In genomic region chr1:206762741-206763364, GRCh38 we compare ENCODE assay signal across 19 cellular contexts. TPM values are rescaled to one million over a fixed set of nuclear protein-coding genes. Genes with fewer than 3 reads are reported as not detected.
"Had no signal": no experiment of that assay in that cellular context is flagged by ENCODE, and none has a peak within 500 bp of the region (broad histone marks: within the 10 kb centered on the region; RNA-seq: fewer than 3 reads in every experiment).

No MANE protein-coding gene starts in this region.

RNA-seq across cellular contexts. Expression of gene IL19, which starts 7.7 kb away (rescaled TPM):
- total RNA-seq: naive thymus-derived CD4-positive, alpha-beta T cell; natural killer cell; neural crest cell; osteocyte; pancreas; posterior vena cava; prostate gland; pulmonary artery endothelial cell; right atrium auricular region; sciatic nerve; smooth muscle cell; subcutaneous adipose tissue; temporal lobe; thoracic aorta; thyroid gland; tibial nerve; upper lobe of left lung; ureter; vagina had no signal
- polyA plus RNA-seq: naive thymus-derived CD4-positive, alpha-beta T cell; pancreas had no signal

RNA-seq across cellular contexts. Expression of gene IL10, which starts 9.4 kb away (rescaled TPM):
- total RNA-seq: neural crest cell, osteocyte, prostate gland, pulmonary artery endothelial cell, temporal lobe had no signal
- polyA plus RNA-seq: naive thymus-derived CD4-positive, alpha-beta T cell had no signal
